ENCODE assay signal across 20 cellular contexts in genomic region chr11:102377891-102378290, GRCh38.
"Had no signal": no experiment of that assay in that cellular context is flagged by ENCODE, and none has a peak within 500 bp of the region (broad histone marks: within the 10 kb centered on the region; RNA-seq: fewer than 3 reads in every experiment).

No MANE protein-coding gene starts in this region.

- H3K4me1 ChIP-seq: transverse colon had no signal

- H3K27me3 Mint-ChIP-seq: naive B cell had no signal

- H3K27ac ChIP-seq: esophagus squamous epithelium, sigmoid colon, skin epidermis, stomach, thoracic aorta, transverse colon had no signal

- H3K4me3 Mint-ChIP-seq: naive B cell, nephron had no signal

- DNase-seq: effector memory CD4-positive, alpha-beta T cell; esophagus squamous epithelium; foreskin fibroblast; kidney; left cardiac atrium; left ventricle myocardium superior; mesendoderm; naive B cell; sigmoid colon; stimulated activated CD4-positive, alpha-beta T cell treated with anti-CD3 and anti-CD28 coated beads, Interleukin-2, amount 100 ng/mL, for 24 hours; stimulated activated CD4-positive, alpha-beta T cell treated with anti-CD3 and anti-CD28 coated beads, Interleukin-4, amount 100 ng/mL, for 4 hours; stimulated activated naive CD4-positive, alpha-beta T cell; stomach; substantia nigra; transverse colon had no signal

- H3K9me3 ChIP-seq: esophagus squamous epithelium, sigmoid colon, stomach, thoracic aorta, transverse colon had no signal

- H3K4me3 ChIP-seq: esophagus squamous epithelium, lung, sigmoid colon, skin epidermis, stomach, thoracic aorta, transverse colon had no signal

- H3K27me3 ChIP-seq: esophagus squamous epithelium, sigmoid colon, stomach, transverse colon had no signal

- FAIRE-seq: endometrium, kidney had no signal

- H3K4me1 Mint-ChIP-seq: nephron had no signal

- H3K9me3 Mint-ChIP-seq: naive B cell, nephron had no signal
